Comparison of ENCODE assay signal across 1 cellular context in genomic region chr13:63605403-63605802, GRCh38.
TF ChIP-seq lines count a peak whose summit lies in the region.

No MANE protein-coding gene starts in this region.

TF ChIP-seq in IMR-90, 13 proteins besides CTCF, POLR2A, EP300 and RAD21 (continued from another document):
- TF ChIP-seq USF2 (IDR thresholded peaks at IDR 0.05; ENCODE audit: low read depth, low read length) (no peak), MXI1 (IDR thresholded peaks at IDR 0.05; ENCODE audit: borderline replicate concordance, low read depth, low read length) (no peak)
TF ChIP-seq in IMR-90: peak in this region for 0.
